9 cellular contexts compared by ENCODE assay signal in genomic region chr12:109952160-109952858, GRCh38. TPM values are rescaled to one million over a fixed set of nuclear protein-coding genes. Genes with fewer than 3 reads are reported as not detected.
DNase-seq lines count a peak whose midpoint lies in the region; ATAC-seq and TF ChIP-seq lines count a peak whose summit lies in the region.
"Had no signal": no experiment of that assay in that cellular context is flagged by ENCODE, and none has a peak within 500 bp of the region (broad histone marks: within the 10 kb centered on the region; RNA-seq: fewer than 3 reads in every experiment).

No MANE protein-coding gene starts in this region.

- no peak overlapping the region for H3K4me3 Mint-ChIP-seq in CD4-positive, CD25-positive, alpha-beta regulatory T cell
- no peak overlapping the region for H3K4me3 Mint-ChIP-seq in activated naive CD8-positive, alpha-beta T cell treated with anti-CD3 and anti-CD28 coated beads, Interleukin-2, amount 50 U/mL, for 24 hours
- H3K4me3 Mint-ChIP-seq in naive thymus-derived CD8-positive, alpha-beta T cell: no peak overlapping the region
- H3K4me3 Mint-ChIP-seq in activated T-helper 2 cell treated with anti-CD3 and anti-CD28 coated beads, Interferon-gamma antibody, Interleukin-2, Interleukin-4, amounts not matched to agents 10 μg/mL and 5 μg/mL and 100 μg/mL, durations not matched to agents 14 hours and 24 hours and 36 hours (ENCODE audit: low read depth): no peak overlapping the region

- DNase-seq in CD4-positive, CD25-positive, alpha-beta regulatory T cell: no peak
- DNase-seq in activated naive CD8-positive, alpha-beta T cell treated with anti-CD3 and anti-CD28 coated beads, Interleukin-2, amount 50 U/mL, for 24 hours: no peak
- DNase-seq in naive thymus-derived CD8-positive, alpha-beta T cell: no peak
- DNase-seq in activated T-helper 2 cell treated with anti-CD3 and anti-CD28 coated beads, Interferon-gamma antibody, Interleukin-2, Interleukin-4, amounts not matched to agents 10 μg/mL and 5 μg/mL and 100 μg/mL, durations not matched to agents 14 hours and 24 hours and 36 hours (ENCODE audit: low spot score): no peak
- DNase-seq in NCI-H187 (lab: John Stamatoyannopoulos, UW): no peak
- DNase-seq: MM.1S had no signal

- H3K27me3 Mint-ChIP-seq in CD4-positive, CD25-positive, alpha-beta regulatory T cell: no peaks in the 10 kb centered on the region
- no peaks in the 10 kb centered on the region for H3K27me3 Mint-ChIP-seq in activated naive CD8-positive, alpha-beta T cell treated with anti-CD3 and anti-CD28 coated beads, Interleukin-2, amount 50 U/mL, for 24 hours
- H3K27me3 Mint-ChIP-seq in naive thymus-derived CD8-positive, alpha-beta T cell: no peaks in the 10 kb centered on the region
- no peaks in the 10 kb centered on the region for H3K27me3 Mint-ChIP-seq in activated T-helper 2 cell treated with anti-CD3 and anti-CD28 coated beads, Interferon-gamma antibody, Interleukin-2, Interleukin-4, amounts not matched to agents 10 μg/mL and 5 μg/mL and 100 μg/mL, durations not matched to agents 14 hours and 24 hours and 36 hours (ENCODE audit: low read depth)

- no peaks in the 10 kb centered on the region for H3K27me3 ChIP-seq in CD4-positive, CD25-positive, alpha-beta regulatory T cell (ENCODE audit: control insufficient read depth, insufficient read depth, low read length)

- TF ChIP-seq CTCF in HEK293 (tag by site-specific recombination; IDR thresholded peaks at IDR 0.05): no peak

- intact Hi-C loops in activated T-helper 2 cell treated with anti-CD3 and anti-CD28 coated beads, Interferon-gamma antibody, Interleukin-2, Interleukin-4, amounts not matched to agents 10 μg/mL and 5 μg/mL and 100 μg/mL, durations not matched to agents 14 hours and 24 hours and 36 hours (cut with micrococcal nuclease): no loop called here

- H3K27ac ChIP-seq in CD4-positive, CD25-positive, alpha-beta regulatory T cell (ENCODE audit: insufficient read depth, low read length, poor library complexity, severe bottlenecking): no peak overlapping the region
- no peak overlapping the region for H3K27ac ChIP-seq in HEK293 (ENCODE audit: extremely low read depth, low read depth, low read length)

- H3K4me3 ChIP-seq in CD4-positive, CD25-positive, alpha-beta regulatory T cell (ENCODE audit: low read depth, low read length): no peak overlapping the region
- H3K4me3 ChIP-seq in HEK293 (ENCODE audit: low read depth, low read length): no peak overlapping the region

- ATAC-seq in CD4-positive, CD25-positive, alpha-beta regulatory T cell (ENCODE audit: low read depth in 2 of 2): peak; percentile 18 to 20
- no peak for ATAC-seq in activated naive CD8-positive, alpha-beta T cell treated with anti-CD3 and anti-CD28 coated beads, Interleukin-2, amount 50 U/mL, for 24 hours
- ATAC-seq in naive thymus-derived CD8-positive, alpha-beta T cell: no peak
- ATAC-seq in HG02970 (IDR thresholded peaks at IDR 0.05; ENCODE audit: low FRiP score, unreplicated experiment): no peak
- no peak for ATAC-seq in GM19397 (IDR thresholded peaks at IDR 0.05; ENCODE audit: unreplicated experiment)

- H3K27ac Mint-ChIP-seq in CD4-positive, CD25-positive, alpha-beta regulatory T cell: peak overlapping the region in 2 of 3 donors; percentile 0 to 87
- H3K27ac Mint-ChIP-seq in activated naive CD8-positive, alpha-beta T cell treated with anti-CD3 and anti-CD28 coated beads, Interleukin-2, amount 50 U/mL, for 24 hours: peak overlapping the region; percentile 55
- peak overlapping the region in 7 of 10 donors; percentile 25 to 85 (median 66) for H3K27ac Mint-ChIP-seq in naive thymus-derived CD8-positive, alpha-beta T cell
- H3K27ac Mint-ChIP-seq in activated T-helper 2 cell treated with anti-CD3 and anti-CD28 coated beads, Interferon-gamma antibody, Interleukin-2, Interleukin-4, amounts not matched to agents 10 μg/mL and 5 μg/mL and 100 μg/mL, durations not matched to agents 14 hours and 24 hours and 36 hours: no peak overlapping the region

- H3K9me3 ChIP-seq in CD4-positive, CD25-positive, alpha-beta regulatory T cell (ENCODE audit: control insufficient read depth in 2 of 2, low read length in 2 of 2): no peaks in the 10 kb centered on the region
- no peaks in the 10 kb centered on the region for H3K9me3 ChIP-seq in HEK293 (ENCODE audit: control insufficient read depth, insufficient read depth, low read depth, low read length)

- CTCF ChIA-PET in HEK293 (lab: Yijun Ruan, JAX): interaction anchor here (0.6 kb wide), 1 partner anchor 1324 kb away, joined by 7 read pairs; no protein-coding TSS in a partner anchor

- peaks cover 86% of the 10 kb centered on the region for H3K36me3 ChIP-seq in CD4-positive, CD25-positive, alpha-beta regulatory T cell (ENCODE audit: control insufficient read depth, insufficient read depth, low read length)
- H3K36me3 ChIP-seq in HEK293 (ENCODE audit: control insufficient read depth in 2 of 2, insufficient read depth in 1 of 2, low read length in 2 of 2): peaks cover 15 to 76% of the 10 kb centered on the region in 2 experiments

- peaks cover 52% of the 10 kb centered on the region for H3K36me3 Mint-ChIP-seq in CD4-positive, CD25-positive, alpha-beta regulatory T cell
- peaks cover 49% of the 10 kb centered on the region for H3K36me3 Mint-ChIP-seq in activated naive CD8-positive, alpha-beta T cell treated with anti-CD3 and anti-CD28 coated beads, Interleukin-2, amount 50 U/mL, for 24 hours (ENCODE audit: low read depth)
- peaks cover 13 to 94% (median 14%) of the 10 kb centered on the region in 3 donors for H3K36me3 Mint-ChIP-seq in naive thymus-derived CD8-positive, alpha-beta T cell
- H3K36me3 Mint-ChIP-seq in activated T-helper 2 cell treated with anti-CD3 and anti-CD28 coated beads, Interferon-gamma antibody, Interleukin-2, Interleukin-4, amounts not matched to agents 10 μg/mL and 5 μg/mL and 100 μg/mL, durations not matched to agents 14 hours and 24 hours and 36 hours (ENCODE audit: low read depth): peaks cover 82% of the 10 kb centered on the region

- no peaks in the 10 kb centered on the region for H3K4me1 ChIP-seq in CD4-positive, CD25-positive, alpha-beta regulatory T cell (ENCODE audit: control insufficient read depth, insufficient read depth, low read length, poor library complexity, severe bottlenecking)
- H3K4me1 ChIP-seq in HEK293 (ENCODE audit: control insufficient read depth, insufficient read depth, low read length): no peaks in the 10 kb centered on the region

- no peaks in the 10 kb centered on the region for H3K9me3 Mint-ChIP-seq in CD4-positive, CD25-positive, alpha-beta regulatory T cell
- no peaks in the 10 kb centered on the region for H3K9me3 Mint-ChIP-seq in activated naive CD8-positive, alpha-beta T cell treated with anti-CD3 and anti-CD28 coated beads, Interleukin-2, amount 50 U/mL, for 24 hours
- no peaks in the 10 kb centered on the region for H3K9me3 Mint-ChIP-seq in naive thymus-derived CD8-positive, alpha-beta T cell
- H3K9me3 Mint-ChIP-seq in activated T-helper 2 cell treated with anti-CD3 and anti-CD28 coated beads, Interferon-gamma antibody, Interleukin-2, Interleukin-4, amounts not matched to agents 10 μg/mL and 5 μg/mL and 100 μg/mL, durations not matched to agents 14 hours and 24 hours and 36 hours: no peaks in the 10 kb centered on the region

- POLR2A ChIA-PET in HEK293 (lab: Yijun Ruan, JAX): no interaction called here
- POLR2A ChIA-PET in naive thymus-derived CD8-positive, alpha-beta T cell (lab: Charles Lee): interaction anchor here (0.6 kb wide), 1 partner anchor 363 kb away, joined by 4 read pairs; no protein-coding TSS in a partner anchor

- peaks cover 0 to 18% (median 6%) of the 10 kb centered on the region in 4 donors for H3K4me1 Mint-ChIP-seq in CD4-positive, CD25-positive, alpha-beta regulatory T cell
- peaks cover 13% of the 10 kb centered on the region for H3K4me1 Mint-ChIP-seq in activated naive CD8-positive, alpha-beta T cell treated with anti-CD3 and anti-CD28 coated beads, Interleukin-2, amount 50 U/mL, for 24 hours
- H3K4me1 Mint-ChIP-seq in naive thymus-derived CD8-positive, alpha-beta T cell: peaks cover 11 to 23% (median 18%) of the 10 kb centered on the region in 4 donors
- H3K4me1 Mint-ChIP-seq in activated T-helper 2 cell treated with anti-CD3 and anti-CD28 coated beads, Interferon-gamma antibody, Interleukin-2, Interleukin-4, amounts not matched to agents 10 μg/mL and 5 μg/mL and 100 μg/mL, durations not matched to agents 14 hours and 24 hours and 36 hours (ENCODE audit: low read depth): peaks cover 19% of the 10 kb centered on the region

TF ChIP-seq in HEK293, 187 proteins besides CTCF, POLR2A, EP300 and RAD21 (continues in another document):
- TF ChIP-seq ZNF600 (tag by site-specific recombination; IDR thresholded peaks at IDR 0.05): no peak
- TF ChIP-seq ZNF132 (tag by site-specific recombination; IDR thresholded peaks at IDR 0.05; ENCODE audit: borderline replicate concordance): no peak
- no peak for TF ChIP-seq ZNF133 (tag by site-specific recombination; IDR thresholded peaks at IDR 0.05)
- TF ChIP-seq SCRT1 (tag by site-specific recombination; IDR thresholded peaks at IDR 0.05; ENCODE audit: borderline replicate concordance): peak; percentile 80
- no peak for TF ChIP-seq ZNF747 (tag by site-specific recombination; IDR thresholded peaks at IDR 0.05)

RNA-seq across cellular contexts. Expression of gene GIT2, which starts 43.9 kb away (rescaled TPM):
- 95.3 TPM for total RNA-seq in CD4-positive, CD25-positive, alpha-beta regulatory T cell
- polyA plus RNA-seq in CD4-positive, CD25-positive, alpha-beta regulatory T cell: 10 to 100 TPM; 79.0 to 87.6 (median 81.7) TPM
- 100 to 1,000 TPM in 1 of 2 experiments, 10 to 100 TPM in 1; 99.0 to 102 TPM for total RNA-seq in naive thymus-derived CD8-positive, alpha-beta T cell
- polyA plus RNA-seq in naive thymus-derived CD8-positive, alpha-beta T cell: 10 to 100 TPM; 54.9 to 67.4 (median 57.6) TPM
- total RNA-seq in activated T-helper 2 cell treated with anti-CD3 and anti-CD28 coated beads, Interferon-gamma antibody, Interleukin-2, Interleukin-4, amounts not matched to agents 10 μg/mL and 5 μg/mL and 100 μg/mL, durations not matched to agents 14 hours and 24 hours and 36 hours: 71.1 and 72.3 TPM in 2 replicates

RNA-seq across cellular contexts. Expression of gene ANKRD13A, which starts 46.9 kb away (rescaled TPM):
- total RNA-seq in CD4-positive, CD25-positive, alpha-beta regulatory T cell: 71.0 TPM
- 10 to 100 TPM; 36.6 to 48.2 (median 41.1) TPM for polyA plus RNA-seq in CD4-positive, CD25-positive, alpha-beta regulatory T cell
- total RNA-seq in naive thymus-derived CD8-positive, alpha-beta T cell: 10 to 100 TPM; 56.8 to 61.7 TPM
- 10 to 100 TPM; 37.0 to 45.9 (median 40.1) TPM for polyA plus RNA-seq in naive thymus-derived CD8-positive, alpha-beta T cell
- total RNA-seq in activated T-helper 2 cell treated with anti-CD3 and anti-CD28 coated beads, Interferon-gamma antibody, Interleukin-2, Interleukin-4, amounts not matched to agents 10 μg/mL and 5 μg/mL and 100 μg/mL, durations not matched to agents 14 hours and 24 hours and 36 hours: 53.3 and 59.9 TPM in 2 replicates

RNA-seq across cellular contexts. Expression of gene TCHP, which starts 52.2 kb away (rescaled TPM):
- total RNA-seq in CD4-positive, CD25-positive, alpha-beta regulatory T cell: 29.8 TPM
- polyA plus RNA-seq in CD4-positive, CD25-positive, alpha-beta regulatory T cell: 10 to 100 TPM in 2 of 4 donors, 1 to 10 TPM in 2; 9.0 to 11.7 (median 9.8) TPM
- 10 to 100 TPM; 36.8 to 39.1 TPM for total RNA-seq in naive thymus-derived CD8-positive, alpha-beta T cell
- 10 to 100 TPM in 1 of 3 donors, 1 to 10 TPM in 2; 6.7 to 11.1 (median 8.6) TPM for polyA plus RNA-seq in naive thymus-derived CD8-positive, alpha-beta T cell
- 26.0 and 32.6 TPM in 2 replicates for total RNA-seq in activated T-helper 2 cell treated with anti-CD3 and anti-CD28 coated beads, Interferon-gamma antibody, Interleukin-2, Interleukin-4, amounts not matched to agents 10 μg/mL and 5 μg/mL and 100 μg/mL, durations not matched to agents 14 hours and 24 hours and 36 hours

Comparison
In these comparisons a context has a peak if more than half of its experiments do, and no peak if none do; other contexts are left out.
1. ATAC-seq: peak in CD4-positive, CD25-positive, alpha-beta regulatory T cell (2 of 2); none in activated naive CD8-positive, alpha-beta T cell treated with anti-CD3 and anti-CD28 coated beads, Interleukin-2, amount 50 U/mL, for 24 hours (single experiment), naive thymus-derived CD8-positive, alpha-beta T cell (0 of 2), HG02970 (single experiment) and GM19397 (single experiment).